ENCODE assay signal across 8 cellular contexts in genomic region chr9:136943291-136944093, GRCh38. TPM values are rescaled to one million over a fixed set of nuclear protein-coding genes. Genes with fewer than 3 reads are reported as not detected.
DNase-seq lines count a peak whose midpoint lies in the region; ATAC-seq, FAIRE-seq and TF ChIP-seq lines count a peak whose summit lies in the region.

No MANE protein-coding gene starts in this region.

- peak; percentile 21 for FAIRE-seq in GM19239 (lab: Jason Lieb, UNC)

- H3K27ac Mint-ChIP-seq in CD4-positive, CD25-positive, alpha-beta regulatory T cell: peak overlapping the region in 2 of 3 donors; percentile 66 to 75
- H3K27ac Mint-ChIP-seq in activated CD4-positive, alpha-beta memory T cell treated with anti-CD3 and anti-CD28 coated beads, Interleukin-2, amount 10 ng/mL, durations not matched to agents 7 days and 5 days: peak overlapping the region; percentile 74

- peaks cover 30% of the 10 kb centered on the region for H3K36me3 ChIP-seq in CD4-positive, CD25-positive, alpha-beta regulatory T cell (ENCODE audit: control insufficient read depth, insufficient read depth, low read length)
- H3K36me3 ChIP-seq in parathyroid adenoma (ENCODE audit: control insufficient read depth, insufficient read depth, low read length): no peaks in the 10 kb centered on the region

- H3K4me1 Mint-ChIP-seq in CD4-positive, CD25-positive, alpha-beta regulatory T cell: peaks cover 0 to 19% (median 3%) of the 10 kb centered on the region in 4 donors
- H3K4me1 Mint-ChIP-seq in activated CD4-positive, alpha-beta memory T cell treated with anti-CD3 and anti-CD28 coated beads, Interleukin-2, amount 10 ng/mL, durations not matched to agents 7 days and 5 days: peaks cover 22% of the 10 kb centered on the region

- CTCF ChIA-PET in activated CD4-positive, alpha-beta memory T cell treated with anti-CD3 and anti-CD28 coated beads, Interleukin-2, amount 10 ng/mL, durations not matched to agents 7 days and 5 days (lab: Charles Lee): interaction anchor here (0.5 to 7.2 kb wide), 3 partner anchors 31 to 90 kb away, joined by 3 to 149 read pairs (median 3); partner anchors contain the start of gene FUT7

- no peaks in the 10 kb centered on the region for H3K27me3 ChIP-seq in CD4-positive, CD25-positive, alpha-beta regulatory T cell (ENCODE audit: control insufficient read depth, insufficient read depth, low read length)
- H3K27me3 ChIP-seq in parathyroid adenoma (ENCODE audit: control insufficient read depth, insufficient read depth, low read length): no peaks in the 10 kb centered on the region

- no peaks in the 10 kb centered on the region for H3K9me3 Mint-ChIP-seq in CD4-positive, CD25-positive, alpha-beta regulatory T cell
- H3K9me3 Mint-ChIP-seq in activated CD4-positive, alpha-beta memory T cell treated with anti-CD3 and anti-CD28 coated beads, Interleukin-2, amount 10 ng/mL, durations not matched to agents 7 days and 5 days: no peaks in the 10 kb centered on the region

- H3K4me3 ChIP-seq in CD4-positive, CD25-positive, alpha-beta regulatory T cell (ENCODE audit: low read depth, low read length): peak overlapping the region; percentile 19
- H3K4me3 ChIP-seq in fibroblast of pulmonary artery (replicated peaks; ENCODE audit: low read depth, low read length): peak overlapping the region; percentile 75
- peak overlapping the region; percentile 78 for H3K4me3 ChIP-seq in parathyroid adenoma (ENCODE audit: low read depth, low read length)

- H3K27me3 Mint-ChIP-seq in CD4-positive, CD25-positive, alpha-beta regulatory T cell: peaks cover 5% of the 10 kb centered on the region
- H3K27me3 Mint-ChIP-seq in activated CD4-positive, alpha-beta memory T cell treated with anti-CD3 and anti-CD28 coated beads, Interleukin-2, amount 10 ng/mL, durations not matched to agents 7 days and 5 days: no peaks in the 10 kb centered on the region

- H3K9me3 ChIP-seq in CD4-positive, CD25-positive, alpha-beta regulatory T cell (ENCODE audit: control insufficient read depth in 2 of 2, low read length in 2 of 2): no peaks in the 10 kb centered on the region
- H3K9me3 ChIP-seq in parathyroid adenoma (ENCODE audit: control insufficient read depth, low read length): no peaks in the 10 kb centered on the region

- H2AFZ ChIP-seq in parathyroid adenoma: peak overlapping the region; percentile 28

- peak overlapping the region; percentile 83 for H3K4me2 ChIP-seq in parathyroid adenoma (ENCODE audit: low read length)

- POLR2A ChIA-PET in activated CD4-positive, alpha-beta memory T cell treated with anti-CD3 and anti-CD28 coated beads, Interleukin-2, amount 10 ng/mL, durations not matched to agents 7 days and 5 days (lab: Charles Lee): interaction anchor here (0.7 to 2.0 kb wide), 13 partner anchors 22 to 171 kb away, joined by 3 to 11 read pairs (median 4); partner anchors contain the start of genes AJM1, DPP7, PAXX and RABL6

- H3K79me2 ChIP-seq in parathyroid adenoma: no peaks in the 10 kb centered on the region

- ATAC-seq in CD4-positive, CD25-positive, alpha-beta regulatory T cell (ENCODE audit: low read depth in 2 of 2): no peak
- ATAC-seq in HG03469 (IDR thresholded peaks at IDR 0.05; ENCODE audit: unreplicated experiment) (peak; percentile 10), GM18520 (IDR thresholded peaks at IDR 0.05; ENCODE audit: unreplicated experiment) (no peak)

- H3K4me3 Mint-ChIP-seq in CD4-positive, CD25-positive, alpha-beta regulatory T cell: peak overlapping the region; percentile 84 to 90 (median 86)
- peak overlapping the region; percentile 80 for H3K4me3 Mint-ChIP-seq in activated CD4-positive, alpha-beta memory T cell treated with anti-CD3 and anti-CD28 coated beads, Interleukin-2, amount 10 ng/mL, durations not matched to agents 7 days and 5 days

- H3K9ac ChIP-seq in parathyroid adenoma: no peak overlapping the region

- H3K27ac ChIP-seq in CD4-positive, CD25-positive, alpha-beta regulatory T cell (ENCODE audit: insufficient read depth, low read length, poor library complexity, severe bottlenecking): peak overlapping the region; percentile 55
- H3K27ac ChIP-seq in parathyroid adenoma: peak overlapping the region; percentile 19

- peak in 2 of 3 donors; percentile 19 to 53 for DNase-seq in CD4-positive, CD25-positive, alpha-beta regulatory T cell
- DNase-seq in GM19239 (ENCODE audit: insufficient read length, low spot score): peak; percentile 85
- DNase-seq in activated CD4-positive, alpha-beta memory T cell treated with anti-CD3 and anti-CD28 coated beads, Interleukin-2, amount 10 ng/mL, durations not matched to agents 7 days and 5 days: peak; percentile 57
- DNase-seq in fibroblast of pulmonary artery (ENCODE audit: low read depth): peak; percentile 22
- DNase-seq in inferior parietal cortex (ENCODE audit: extremely low spot score): no peak

- TF ChIP-seq CTCF in fibroblast of pulmonary artery (IDR thresholded peaks at IDR 0.05; ENCODE audit: low read length, missing control alignments) (no peak), parathyroid adenoma (IDR thresholded peaks at IDR 0.05) (no peak)

- H3K4me1 ChIP-seq in CD4-positive, CD25-positive, alpha-beta regulatory T cell (ENCODE audit: control insufficient read depth, insufficient read depth, low read length, poor library complexity, severe bottlenecking): peaks cover 23% of the 10 kb centered on the region
- peaks cover 3% of the 10 kb centered on the region for H3K4me1 ChIP-seq in parathyroid adenoma

- peaks cover 7% of the 10 kb centered on the region for H3K36me3 Mint-ChIP-seq in CD4-positive, CD25-positive, alpha-beta regulatory T cell
- H3K36me3 Mint-ChIP-seq in activated CD4-positive, alpha-beta memory T cell treated with anti-CD3 and anti-CD28 coated beads, Interleukin-2, amount 10 ng/mL, durations not matched to agents 7 days and 5 days (ENCODE audit: low read depth): peaks cover 30% of the 10 kb centered on the region

RNA-seq across cellular contexts. Expression of gene FBXW5, which starts 1.0 kb away (rescaled TPM):
- total RNA-seq in CD4-positive, CD25-positive, alpha-beta regulatory T cell: 96.9 TPM
- polyA plus RNA-seq in CD4-positive, CD25-positive, alpha-beta regulatory T cell: 100 to 1,000 TPM in 3 of 4 donors, 10 to 100 TPM in 1; 91.6 to 134 (median 121) TPM
- 100 to 1,000 TPM; 118 to 119 TPM for total RNA-seq in activated CD4-positive, alpha-beta memory T cell treated with anti-CD3 and anti-CD28 coated beads, Interleukin-2, amount 10 ng/mL, durations not matched to agents 7 days and 5 days

RNA-seq across cellular contexts. Expression of gene C8G, which starts 1.6 kb away (rescaled TPM):
- 1.1 TPM for total RNA-seq in CD4-positive, CD25-positive, alpha-beta regulatory T cell
- polyA plus RNA-seq in CD4-positive, CD25-positive, alpha-beta regulatory T cell: under 1 TPM in 1 of 4 donors, not detected in 3; 0.96 TPM
- 1 to 10 TPM; 1.5 to 3.2 TPM for total RNA-seq in activated CD4-positive, alpha-beta memory T cell treated with anti-CD3 and anti-CD28 coated beads, Interleukin-2, amount 10 ng/mL, durations not matched to agents 7 days and 5 days

RNA-seq across cellular contexts. Expression of gene LCN12, which starts 8.6 kb away (rescaled TPM):
- total RNA-seq in CD4-positive, CD25-positive, alpha-beta regulatory T cell: 1.4 TPM
- not detected for polyA plus RNA-seq in CD4-positive, CD25-positive, alpha-beta regulatory T cell
- 1 to 10 TPM; 2.5 to 2.9 TPM for total RNA-seq in activated CD4-positive, alpha-beta memory T cell treated with anti-CD3 and anti-CD28 coated beads, Interleukin-2, amount 10 ng/mL, durations not matched to agents 7 days and 5 days

RNA-seq across cellular contexts. Expression of gene PTGDS, which starts 33.8 kb away (rescaled TPM):
- total RNA-seq in CD4-positive, CD25-positive, alpha-beta regulatory T cell: 15.4 TPM
- polyA plus RNA-seq in CD4-positive, CD25-positive, alpha-beta regulatory T cell: under 1 TPM in 1 of 4 donors, not detected in 3; 0.47 TPM
- 10 to 100 TPM; 44.2 to 45.4 TPM for total RNA-seq in activated CD4-positive, alpha-beta memory T cell treated with anti-CD3 and anti-CD28 coated beads, Interleukin-2, amount 10 ng/mL, durations not matched to agents 7 days and 5 days

RNA-seq across cellular contexts. Expression of gene LCNL1, which starts 39.3 kb away (rescaled TPM):
- not detected for total RNA-seq in CD4-positive, CD25-positive, alpha-beta regulatory T cell
- polyA plus RNA-seq in CD4-positive, CD25-positive, alpha-beta regulatory T cell: not detected
- total RNA-seq in activated CD4-positive, alpha-beta memory T cell treated with anti-CD3 and anti-CD28 coated beads, Interleukin-2, amount 10 ng/mL, durations not matched to agents 7 days and 5 days: 1 to 10 TPM in 1 of 2 experiments, under 1 TPM in 1; 0.98 to 1.0 TPM

Comparison
In these comparisons a context has a peak if more than half of its experiments do, and no peak if none do; other contexts are left out.
1. H3K4me3 ChIP-seq: peak in every context shown above with its lines; median percentile 78 in parathyroid adenoma; 75 in fibroblast of pulmonary artery; 19 in CD4-positive, CD25-positive, alpha-beta regulatory T cell.